ENCODE assay signal across 21 cellular contexts in genomic region chr9:22537721-22538120, GRCh38.
DNase-seq lines count a peak whose midpoint lies in the region; ATAC-seq and TF ChIP-seq lines count a peak whose summit lies in the region.
"Had no signal": no experiment of that assay in that cellular context is flagged by ENCODE, and none has a peak within 500 bp of the region (broad histone marks: within the 10 kb centered on the region; RNA-seq: fewer than 3 reads in every experiment).

No MANE protein-coding gene starts in this region.

- H3K4me1 ChIP-seq in OCI-LY7 (ENCODE audit: insufficient read depth, low read length, poor library complexity, severe bottlenecking) = no peaks in the 10 kb centered on the region
- H3K4me1 ChIP-seq in smooth muscle cell (ENCODE audit: low read depth) = no peaks in the 10 kb centered on the region
- H3K4me1 ChIP-seq: A549; BLaER1 treated with 17β-estradiol and CSF1 and Interleukin-3, amounts not matched to agents 10 nM and 100 nM had no signal

- TF ChIP-seq CTCF in C4-2B (conservative IDR thresholded peaks at IDR 0.05) (no peak), OCI-LY7 (conservative IDR thresholded peaks at IDR 0.05; ENCODE audit: low read length) (no peak), VCaP (conservative IDR thresholded peaks at IDR 0.05) (no peak), smooth muscle cell (IDR thresholded peaks at IDR 0.05; ENCODE audit: borderline replicate concordance, insufficient read depth, poor library complexity, severe bottlenecking) (no peak)

- BruUV-seq in OCI-LY7 (replicated peaks; lab: Mats Ljungman, UMichigan) = no TSS peak

- 95% methylated on average over 5 of the region's 5 CpGs for WGBS in smooth muscle cell (ENCODE audit: low lambda C conversion rate)

- no peak overlapping the region for H3K4me3 ChIP-seq in OCI-LY7 (ENCODE audit: low read depth, low read length, poor library complexity, severe bottlenecking)
- no peak overlapping the region for H3K4me3 ChIP-seq in smooth muscle cell
- H3K4me3 ChIP-seq: A549; BLaER1 treated with 17β-estradiol and CSF1 and Interleukin-3, amounts not matched to agents 10 nM and 100 nM; GM12878 had no signal

- DNase-seq in OCI-LY7 (ENCODE audit: low spot score) (no peak), smooth muscle cell (lab: John Stamatoyannopoulos, UW; ENCODE audit: unreplicated experiment) (no peak)
- DNase-seq: AML-193; CD4-positive, alpha-beta memory T cell; CD4-positive, CD25-positive, alpha-beta regulatory T cell; CD8-positive, alpha-beta memory T cell; COR-L47; DMS 273 treated with DMSO at 0.1 percent for 48 hours; DMS153; DMS53; DMS79; DND-41; EL; GDM1 had no signal

- H3K4me2 ChIP-seq in OCI-LY7 (ENCODE audit: low read length) (no peak overlapping the region), smooth muscle cell (no peak overlapping the region)
- H3K4me2 ChIP-seq: A549; BLaER1 treated with 17β-estradiol and CSF1 and Interleukin-3, amounts not matched to agents 10 nM and 100 nM had no signal

- CTCF ChIA-PET in OCI-LY7 (lab: Charles Lee; ENCODE audit: unreplicated experiment) = no interaction called here

- no peak for ATAC-seq in GM18519 (IDR thresholded peaks at IDR 0.05; ENCODE audit: low FRiP score, unreplicated experiment)
- ATAC-seq: A549, GM12878 had no signal

- POLR2A ChIA-PET in OCI-LY7 (lab: Charles Lee) = interaction anchor here (0.7 to 0.8 kb wide), 2 partner anchors 25 to 530 kb away, joined by 3 read pairs; no protein-coding TSS in a partner anchor

- H3K79me2 ChIP-seq in OCI-LY7 (ENCODE audit: insufficient read depth, low read depth, low read length) (no peaks in the 10 kb centered on the region), smooth muscle cell (ENCODE audit: low read depth) (no peaks in the 10 kb centered on the region)

- no peaks in the 10 kb centered on the region for H3K36me3 ChIP-seq in OCI-LY7 (ENCODE audit: insufficient read depth, low read length)
- H3K36me3 ChIP-seq in smooth muscle cell (ENCODE audit: low read depth) = no peaks in the 10 kb centered on the region
- H3K36me3 ChIP-seq: BLaER1 treated with 17β-estradiol and CSF1 and Interleukin-3, amounts not matched to agents 10 nM and 100 nM had no signal

- H3K27ac ChIP-seq in C4-2B (peak overlapping the region; percentile 59), OCI-LY7 (ENCODE audit: low read depth, low read length, poor library complexity, severe bottlenecking) (no peak overlapping the region), VCaP (peak overlapping the region; percentile 93), smooth muscle cell (ENCODE audit: low read depth) (no peak overlapping the region)
- H3K27ac ChIP-seq: 22Rv1; A549; BLaER1 treated with 17β-estradiol and CSF1 and Interleukin-3, amounts not matched to agents 10 nM and 100 nM had no signal

- H4K20me1 ChIP-seq in OCI-LY7 (ENCODE audit: insufficient read depth, low read length) = no peaks in the 10 kb centered on the region
- H4K20me1 ChIP-seq in smooth muscle cell (ENCODE audit: low read depth) = peaks cover 3% of the 10 kb centered on the region
- H4K20me1 ChIP-seq: BLaER1 treated with 17β-estradiol and CSF1 and Interleukin-3, amounts not matched to agents 10 nM and 100 nM had no signal

- H3K9ac ChIP-seq in smooth muscle cell (ENCODE audit: low read depth) = no peak overlapping the region
- H3K9ac ChIP-seq: BLaER1 treated with 17β-estradiol and CSF1 and Interleukin-3, amounts not matched to agents 10 nM and 100 nM had no signal

- H3K9me3 ChIP-seq in OCI-LY7 (ENCODE audit: low read length) (no peaks in the 10 kb centered on the region; the same call in 1 of the 2 replicates), smooth muscle cell (replicated peaks; ENCODE audit: low read depth) (no peaks in the 10 kb centered on the region)
- H3K9me3 ChIP-seq: A549; BLaER1 treated with 17β-estradiol and CSF1 and Interleukin-3, amounts not matched to agents 10 nM and 100 nM had no signal

- peak overlapping the region; percentile 15; the same call in 1 of the 2 replicates for H2AFZ ChIP-seq in OCI-LY7 (ENCODE audit: low read length)
- H2AFZ ChIP-seq in smooth muscle cell (ENCODE audit: low read depth) = no peak overlapping the region

- no peaks in the 10 kb centered on the region for H3K9me2 ChIP-seq in OCI-LY7 (ENCODE audit: insufficient read depth, low read length)

- no peaks in the 10 kb centered on the region for H3F3A ChIP-seq in smooth muscle cell (ENCODE audit: low read depth)

- intact Hi-C loops in OCI-LY7 (cut with micrococcal nuclease; ENCODE audit: unreplicated experiment) = no loop called here

- no peaks in the 10 kb centered on the region for H3K27me3 ChIP-seq in smooth muscle cell (ENCODE audit: low read depth)
- H3K27me3 ChIP-seq: BLaER1 treated with 17β-estradiol and CSF1 and Interleukin-3, amounts not matched to agents 10 nM and 100 nM had no signal

Comparison
In these comparisons a context has a peak if more than half of its experiments do, and no peak if none do; other contexts are left out.
1. H3K27ac ChIP-seq: peak in C4-2B (single experiment) and VCaP (single experiment); none in OCI-LY7 (single experiment) and smooth muscle cell (single experiment).